Comparison of ENCODE assay signal across 1 cellular context in genomic region chr7:1150400-1151002, GRCh38.
TF ChIP-seq lines count a peak whose summit lies in the region.

No MANE protein-coding gene starts in this region.

TF ChIP-seq in HEK293, 187 proteins besides CTCF, POLR2A, EP300 and RAD21 (continued from another document):
- TF ChIP-seq SCRT1 (tag by site-specific recombination; IDR thresholded peaks at IDR 0.05; ENCODE audit: borderline replicate concordance) (peak; percentile 30; the same call in 1 of the 2 replicates), PRDM2 (tag by site-specific recombination; IDR thresholded peaks at IDR 0.05; ENCODE audit: borderline replicate concordance) (no peak)
